Comparison of ENCODE assay signal across 15 cellular contexts in genomic region chr2:180133736-180134135, GRCh38.
"Had no signal": no experiment of that assay in that cellular context is flagged by ENCODE, and none has a peak within 500 bp of the region (broad histone marks: within the 10 kb centered on the region; RNA-seq: fewer than 3 reads in every experiment).

No MANE protein-coding gene starts in this region.

- DNase-seq: colonic mucosa; dermis blood vessel endothelial cell; erythroblast; heart left ventricle; hippocampal formation; left colon; left ventricle myocardium superior; mesendoderm; naive thymus-derived CD4-positive, alpha-beta T cell; ovary; right cardiac atrium; small intestine; stimulated activated CD4-positive, alpha-beta T cell treated with anti-CD3 and anti-CD28 coated beads, Interleukin-12 subunit alpha, Interleukin-12 subunit beta, amount 100 ng/mL, for 4 hours; stimulated activated naive CD4-positive, alpha-beta T cell had no signal

- H3K27me3 ChIP-seq: colonic mucosa, ovary had no signal

- H3K4me3 ChIP-seq: colonic mucosa, heart left ventricle, lung, ovary had no signal

- H3K9me3 ChIP-seq: colonic mucosa, heart left ventricle, ovary had no signal

- H3K36me3 ChIP-seq: colonic mucosa, heart left ventricle, ovary had no signal

- H3K4me1 ChIP-seq: colonic mucosa, heart left ventricle had no signal

- ATAC-seq: heart left ventricle; left colon; left ventricle myocardium superior; naive thymus-derived CD4-positive, alpha-beta T cell; right cardiac atrium had no signal

- H3K27ac ChIP-seq: colonic mucosa, heart left ventricle, ovary had no signal
